In the genomic region with DNA sequence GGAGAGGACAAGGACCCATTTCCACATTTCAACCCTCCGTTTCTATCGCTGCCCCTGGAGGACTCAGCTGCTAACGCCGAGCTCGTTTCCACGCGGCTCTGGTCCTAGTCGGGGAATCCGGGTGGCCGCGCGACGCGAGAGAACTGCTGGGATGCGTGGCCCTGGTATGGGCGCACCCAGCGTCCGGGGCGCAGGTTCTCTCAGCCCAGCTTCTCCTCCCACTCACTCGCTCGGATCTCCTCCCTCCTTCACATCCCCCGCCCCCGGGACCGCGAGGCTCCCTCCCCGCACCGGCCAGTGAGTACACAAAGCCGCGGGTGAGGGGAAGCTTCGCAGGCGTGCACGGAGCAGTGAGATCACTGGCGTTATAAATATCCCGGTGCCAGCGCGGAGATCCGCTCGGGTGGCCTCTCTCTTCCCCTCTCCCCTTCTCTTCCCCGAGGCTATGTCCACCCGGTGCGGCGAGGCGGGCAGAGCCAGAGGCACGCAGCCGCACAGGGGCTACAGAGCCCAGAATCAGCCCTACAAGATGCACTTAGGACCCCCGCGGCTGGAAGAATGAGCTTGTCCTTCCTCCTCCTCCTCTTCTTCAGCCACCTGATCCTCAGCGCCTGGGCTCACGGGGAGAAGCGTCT, we compare ENCODE assay signal across 9 cellular contexts. TPM values are rescaled to one million over a fixed set of nuclear protein-coding genes. Genes with fewer than 3 reads are reported as not detected.
DNase-seq lines count a peak whose midpoint lies in the region; ATAC-seq and TF ChIP-seq lines count a peak whose summit lies in the region.
"Had no signal": no experiment of that assay in that cellular context is flagged by ENCODE, and none has a peak within 500 bp of the region (broad histone marks: within the 10 kb centered on the region; RNA-seq: fewer than 3 reads in every experiment).

A gene with protein sequence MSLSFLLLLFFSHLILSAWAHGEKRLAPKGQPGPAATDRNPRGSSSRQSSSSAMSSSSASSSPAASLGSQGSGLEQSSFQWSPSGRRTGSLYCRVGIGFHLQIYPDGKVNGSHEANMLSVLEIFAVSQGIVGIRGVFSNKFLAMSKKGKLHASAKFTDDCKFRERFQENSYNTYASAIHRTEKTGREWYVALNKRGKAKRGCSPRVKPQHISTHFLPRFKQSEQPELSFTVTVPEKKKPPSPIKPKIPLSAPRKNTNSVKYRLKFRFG (plus strand): TSS at position 398 of the 635 bp plus-strand sequence. CDS start 161 bp downstream, at position 559.

- no peak for TF ChIP-seq EP300 in ovary (IDR thresholded peaks at IDR 0.05)

- TF ChIP-seq CTCF in foreskin keratinocyte (conservative IDR thresholded peaks at IDR 0.05) (no peak), ovary (IDR thresholded peaks at IDR 0.05) (no peak)

- TF ChIP-seq POLR2A in ovary (IDR thresholded peaks at IDR 0.05) = no peak

- peaks cover 13% of the 10 kb centered on the region for H3K4me1 Mint-ChIP-seq in activated T-helper 1 cell treated with anti-CD3 and anti-CD28 coated beads, Interleukin-12 subunit alpha, Interleukin-12 subunit beta, Interleukin-2, Interleukin-4 antibody, amounts not matched to agents 30 ng/mL and 10 ng/mL and 1 ng/mL, durations not matched to agents 14 hours and 24 hours and 36 hours (ENCODE audit: low read depth)

- peak within 1 kb of the TSS; percentile 50 for H3K27ac Mint-ChIP-seq in activated T-helper 1 cell treated with anti-CD3 and anti-CD28 coated beads, Interleukin-12 subunit alpha, Interleukin-12 subunit beta, Interleukin-2, Interleukin-4 antibody, amounts not matched to agents 30 ng/mL and 10 ng/mL and 1 ng/mL, durations not matched to agents 14 hours and 24 hours and 36 hours

- H3K9me3 Mint-ChIP-seq in activated T-helper 1 cell treated with anti-CD3 and anti-CD28 coated beads, Interleukin-12 subunit alpha, Interleukin-12 subunit beta, Interleukin-2, Interleukin-4 antibody, amounts not matched to agents 30 ng/mL and 10 ng/mL and 1 ng/mL, durations not matched to agents 14 hours and 24 hours and 36 hours = no peaks in the 10 kb centered on the region

- no peaks in the 10 kb centered on the region for H3K9me3 ChIP-seq in ovary

- H3K79me2 ChIP-seq in ACC112 (ENCODE audit: control insufficient read depth, insufficient read depth, low read length, unreplicated experiment) = peaks cover 50% of the 10 kb centered on the region

- H3K4me3 ChIP-seq in ACC112 (ENCODE audit: low read depth, low read length) (peak within 1 kb of the TSS; percentile 91), ovary (peak within 1 kb of the TSS; percentile 38)

- H3K4me1 ChIP-seq in ACC112 (ENCODE audit: control insufficient read depth, insufficient read depth, low read length, unreplicated experiment) (peaks cover 30% of the 10 kb centered on the region), foreskin keratinocyte (peaks cover 4% of the 10 kb centered on the region), ovary (ENCODE audit: insufficient read depth) (no peaks in the 10 kb centered on the region)

- peak; percentile 83 for ATAC-seq in foreskin keratinocyte
- ATAC-seq in GM19023 (IDR thresholded peaks at IDR 0.05; ENCODE audit: unreplicated experiment) = no peak
- ATAC-seq: HCT116 had no signal

- H3K27me3 ChIP-seq in ACC112 (ENCODE audit: insufficient read depth, low read length) (no peaks in the 10 kb centered on the region), foreskin keratinocyte (peaks cover 32% of the 10 kb centered on the region), ovary (no peaks in the 10 kb centered on the region)

- H3K4me3 Mint-ChIP-seq in activated T-helper 1 cell treated with anti-CD3 and anti-CD28 coated beads, Interleukin-12 subunit alpha, Interleukin-12 subunit beta, Interleukin-2, Interleukin-4 antibody, amounts not matched to agents 30 ng/mL and 10 ng/mL and 1 ng/mL, durations not matched to agents 14 hours and 24 hours and 36 hours = peak within 1 kb of the TSS; percentile 67

- H2AFZ ChIP-seq in ACC112 (ENCODE audit: low read length, unreplicated experiment) = peak within 1 kb of the TSS; percentile 80

- H3K36me3 ChIP-seq in ACC112 (ENCODE audit: insufficient read depth, low read length) = no peaks in the 10 kb centered on the region
- H3K36me3 ChIP-seq in ovary = no peaks in the 10 kb centered on the region

- 0 to 1% (median 1%) methylated on average over 50 of the region's 50 CpGs for WGBS in ovary, 3 donors

- intact Hi-C loops in activated T-helper 1 cell treated with anti-CD3 and anti-CD28 coated beads, Interleukin-12 subunit alpha, Interleukin-12 subunit beta, Interleukin-2, Interleukin-4 antibody, amounts not matched to agents 30 ng/mL and 10 ng/mL and 1 ng/mL, durations not matched to agents 14 hours and 24 hours and 36 hours (cut with micrococcal nuclease) = loop anchor here (5.0 kb wide), 1 partner anchor 71 kb away; a partner anchor contains a TSS
- intact Hi-C loops in ovary (cut with DNase I) = no loop called here

- H3K27ac ChIP-seq in ACC112 (ENCODE audit: low read depth, low read length) (peak within 1 kb of the TSS; percentile 91), foreskin keratinocyte (peak within 1 kb of the TSS; percentile 81), ovary (no peak within 1 kb of the TSS)

- DNase-seq in GM04504 (ENCODE audit: low read depth) (peak; percentile 87), NCI-H1092 treated with DMSO at 0.1 percent for 48 hours (lab: John Stamatoyannopoulos, UW) (peak; percentile 34), foreskin keratinocyte (peak; percentile 61 to 84), ovary (peak in 4 of 5 donors; percentile 33 to 62 (median 44)), SW480 (ENCODE audit: low spot score) (no peak)
- no peak for DNase-seq in activated T-helper 1 cell treated with anti-CD3 and anti-CD28 coated beads, Interleukin-12 subunit alpha, Interleukin-12 subunit beta, Interleukin-2, Interleukin-4 antibody, amounts not matched to agents 30 ng/mL and 10 ng/mL and 1 ng/mL, durations not matched to agents 14 hours and 24 hours and 36 hours (ENCODE audit: low spot score)

- peaks cover 85% of the 10 kb centered on the region for H3K27me3 Mint-ChIP-seq in activated T-helper 1 cell treated with anti-CD3 and anti-CD28 coated beads, Interleukin-12 subunit alpha, Interleukin-12 subunit beta, Interleukin-2, Interleukin-4 antibody, amounts not matched to agents 30 ng/mL and 10 ng/mL and 1 ng/mL, durations not matched to agents 14 hours and 24 hours and 36 hours (ENCODE audit: insufficient read depth)

- no peaks in the 10 kb centered on the region for H3K36me3 Mint-ChIP-seq in activated T-helper 1 cell treated with anti-CD3 and anti-CD28 coated beads, Interleukin-12 subunit alpha, Interleukin-12 subunit beta, Interleukin-2, Interleukin-4 antibody, amounts not matched to agents 30 ng/mL and 10 ng/mL and 1 ng/mL, durations not matched to agents 14 hours and 24 hours and 36 hours (ENCODE audit: low read depth)

RNA-seq across cellular contexts. Expression of the gene that starts here (rescaled TPM):
- total RNA-seq in activated T-helper 1 cell treated with anti-CD3 and anti-CD28 coated beads, Interleukin-12 subunit alpha, Interleukin-12 subunit beta, Interleukin-2, Interleukin-4 antibody, amounts not matched to agents 30 ng/mL and 10 ng/mL and 1 ng/mL, durations not matched to agents 14 hours and 24 hours and 36 hours = 0.05 TPM in 1 of 2 replicates, not detected in the other
- total RNA-seq in foreskin keratinocyte (4.2 and 5.8 TPM in 2 replicates), ovary (1 to 10 TPM in 1 of 7 donors, under 1 TPM in 3, not detected in 3; 0.10 to 1.8 (median 0.49) TPM)
- polyA plus RNA-seq in foreskin keratinocyte (2.7 TPM in 2 replicates), ovary (under 1 TPM; 0.03 to 0.06 TPM)

Comparison
In these comparisons a context has a peak if more than half of its experiments do, and no peak if none do; other contexts are left out.
1. H3K27ac ChIP-seq: peak in ACC112 (single experiment) and foreskin keratinocyte (single experiment); none in ovary (0 of 2).
2. DNase-seq: peak in GM04504 (single experiment), NCI-H1092 treated with DMSO at 0.1 percent for 48 hours (single experiment), foreskin keratinocyte (2 of 2) and ovary (4 of 5); none in activated T-helper 1 cell treated with anti-CD3 and anti-CD28 coated beads, Interleukin-12 subunit alpha, Interleukin-12 subunit beta, Interleukin-2, Interleukin-4 antibody, amounts not matched to agents 30 ng/mL and 10 ng/mL and 1 ng/mL, durations not matched to agents 14 hours and 24 hours and 36 hours (single experiment) and SW480 (single experiment).